Comparison of ENCODE assay signal across 18 cellular contexts in genomic region chr2:112165296-112165695, GRCh38.
"Had no signal": no experiment of that assay in that cellular context is flagged by ENCODE, and none has a peak within 500 bp of the region (broad histone marks: within the 10 kb centered on the region; RNA-seq: fewer than 3 reads in every experiment).

No MANE protein-coding gene starts in this region.

- H3K4me1 ChIP-seq: right atrium auricular region, tibial artery, upper lobe of left lung, vagina had no signal

- H3K36me3 ChIP-seq: neutrophil, right atrium auricular region, tibial artery, upper lobe of left lung, vagina had no signal

- ATAC-seq: left colon; mucosa of descending colon; naive thymus-derived CD8-positive, alpha-beta T cell; stimulated activated naive CD8-positive, alpha-beta T cell treated with anti-CD3 and anti-CD28 coated beads, Interleukin-15, Interleukin-2, amounts not matched to agents 100 U/mL and 50 U/mL, for 24 hours had no signal

- H3K9me3 ChIP-seq: mucosa of descending colon, neutrophil, right atrium auricular region, tibial artery, upper lobe of left lung, vagina had no signal

- H3K36me3 Mint-ChIP-seq: naive thymus-derived CD8-positive, alpha-beta T cell had no signal

- H3K27ac Mint-ChIP-seq: naive thymus-derived CD8-positive, alpha-beta T cell had no signal

- H3K27ac ChIP-seq: dorsolateral prefrontal cortex, hepatocyte, neutrophil, right atrium auricular region, tibial artery, upper lobe of left lung, vagina had no signal

- H3K27me3 ChIP-seq: dorsolateral prefrontal cortex, hepatocyte, neutrophil, right atrium auricular region, tibial artery, upper lobe of left lung, vagina had no signal

- H3K4me3 ChIP-seq: dorsolateral prefrontal cortex, hepatocyte, mucosa of descending colon, right atrium auricular region, tibial artery, upper lobe of left lung, vagina had no signal

- H3K4me3 Mint-ChIP-seq: naive thymus-derived CD8-positive, alpha-beta T cell had no signal

- H3K9me3 Mint-ChIP-seq: naive thymus-derived CD8-positive, alpha-beta T cell had no signal

- DNase-seq: cortex of kidney; dorsolateral prefrontal cortex; effector CD8-positive, alpha-beta T cell; foreskin melanocyte; left colon; mammary epithelial cell; mucosa of descending colon; naive thymus-derived CD8-positive, alpha-beta T cell; small intestine; stimulated activated CD4-positive, alpha-beta T cell treated with anti-CD3 and anti-CD28 coated beads, Interleukin-12 subunit alpha, Interleukin-12 subunit beta, amount 100 ng/mL, for 4 hours; stimulated activated CD4-positive, alpha-beta T cell treated with anti-CD3 and anti-CD28 coated beads, Interleukin-2, amount 100 ng/mL, for 48 hours; stimulated activated naive CD8-positive, alpha-beta T cell treated with anti-CD3 and anti-CD28 coated beads, Interleukin-15, Interleukin-2, amounts not matched to agents 100 U/mL and 50 U/mL, for 24 hours; upper lobe of left lung had no signal
